In the genomic region with DNA sequence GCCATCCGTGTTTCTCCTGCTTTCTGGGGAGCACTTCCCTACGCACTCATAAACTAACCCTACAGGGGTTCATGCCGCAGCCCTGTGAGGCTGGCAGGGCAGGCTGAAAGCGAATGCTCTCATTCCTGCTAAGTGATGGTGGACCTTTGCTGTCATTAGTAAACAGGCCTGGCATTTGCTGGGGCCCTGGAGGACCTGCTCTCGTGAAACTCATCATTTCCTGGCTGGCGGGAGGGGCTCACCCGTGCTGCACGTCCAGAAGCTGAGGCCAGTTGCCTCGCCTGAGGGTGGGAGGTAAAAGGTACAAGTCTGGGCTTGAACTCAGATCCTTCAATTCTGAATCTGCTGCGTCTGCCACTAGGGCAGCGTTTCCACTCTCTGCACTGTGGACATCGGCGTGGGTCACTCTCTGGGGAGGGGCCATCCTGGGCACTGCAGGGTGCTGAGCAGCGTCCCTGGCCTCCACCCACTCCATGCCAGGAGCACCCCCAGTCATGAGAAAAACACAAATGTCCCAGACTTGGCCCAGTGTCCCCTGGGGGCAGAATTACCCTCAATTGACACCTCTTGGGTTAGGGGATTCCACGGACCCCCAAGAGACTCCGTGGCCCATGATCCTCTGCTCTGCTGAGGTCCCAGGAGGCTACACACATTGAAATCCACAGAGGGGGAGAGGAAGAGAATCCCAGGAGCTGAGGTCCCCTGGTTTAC, we compare ENCODE assay signal across 2 cellular contexts.
TF ChIP-seq lines count a peak whose summit lies in the region.

No MANE protein-coding gene starts in this region.

TF ChIP-seq in IMR-90, 13 proteins besides CTCF, POLR2A, EP300 and RAD21:
- TF ChIP-seq MXI1 (IDR thresholded peaks at IDR 0.05; ENCODE audit: borderline replicate concordance, low read depth, low read length), result no peak
- no peak for TF ChIP-seq RCOR1 (IDR thresholded peaks at IDR 0.05; ENCODE audit: insufficient replicate concordance, low read length)
- TF ChIP-seq MAFK (IDR thresholded peaks at IDR 0.05; ENCODE audit: low read depth, low read length), result no peak
- TF ChIP-seq NFE2L2 (IDR thresholded peaks at IDR 0.05; ENCODE audit: low read depth, low read length), result no peak

TF ChIP-seq in K562, 482 proteins besides CTCF, POLR2A, EP300 and RAD21:
- TF ChIP-seq TRIM24 (IDR thresholded peaks at IDR 0.05) (no peak), CEBPB (tag; IDR thresholded peaks at IDR 0.05) (no peak), HMG20B (CRISPR knock-in tag; IDR thresholded peaks at IDR 0.05) (no peak), LARP7 (IDR thresholded peaks at IDR 0.05) (no peak), SMARCC2 (IDR thresholded peaks at IDR 0.05; ENCODE audit: low read depth) (no peak), BRCA1 (IDR thresholded peaks at IDR 0.05) (no peak), BRCA1 (CRISPR knock-in tag; IDR thresholded peaks at IDR 0.05) (no peak), ETS2 (tag; IDR thresholded peaks at IDR 0.05; ENCODE audit: borderline replicate concordance, poor library complexity, severe bottlenecking) (no peak), HLTF (IDR thresholded peaks at IDR 0.05) (no peak), NFE2 (IDR thresholded peaks at IDR 0.05; ENCODE audit: low read depth) (no peak), HEY1 (CRISPR knock-in tag; IDR thresholded peaks at IDR 0.05; ENCODE audit: borderline replicate concordance) (no peak)
